Comparison of ENCODE assay signal across 1 cellular context in genomic region chr19:50555033-50555432, GRCh38.
TF ChIP-seq lines count a peak whose summit lies in the region.

No MANE protein-coding gene starts in this region.

TF ChIP-seq in HepG2, 621 proteins besides CTCF, POLR2A, EP300 and RAD21:
- TF ChIP-seq ZNF629 (CRISPR knock-in tag; conservative IDR thresholded peaks at IDR 0.05) = peak; percentile 63
- no peak for TF ChIP-seq NR2F2 (IDR thresholded peaks at IDR 0.05; ENCODE audit: borderline replicate concordance, low read depth)
TF ChIP-seq in HepG2: peak in this region for 1.
